In the genomic region with DNA sequence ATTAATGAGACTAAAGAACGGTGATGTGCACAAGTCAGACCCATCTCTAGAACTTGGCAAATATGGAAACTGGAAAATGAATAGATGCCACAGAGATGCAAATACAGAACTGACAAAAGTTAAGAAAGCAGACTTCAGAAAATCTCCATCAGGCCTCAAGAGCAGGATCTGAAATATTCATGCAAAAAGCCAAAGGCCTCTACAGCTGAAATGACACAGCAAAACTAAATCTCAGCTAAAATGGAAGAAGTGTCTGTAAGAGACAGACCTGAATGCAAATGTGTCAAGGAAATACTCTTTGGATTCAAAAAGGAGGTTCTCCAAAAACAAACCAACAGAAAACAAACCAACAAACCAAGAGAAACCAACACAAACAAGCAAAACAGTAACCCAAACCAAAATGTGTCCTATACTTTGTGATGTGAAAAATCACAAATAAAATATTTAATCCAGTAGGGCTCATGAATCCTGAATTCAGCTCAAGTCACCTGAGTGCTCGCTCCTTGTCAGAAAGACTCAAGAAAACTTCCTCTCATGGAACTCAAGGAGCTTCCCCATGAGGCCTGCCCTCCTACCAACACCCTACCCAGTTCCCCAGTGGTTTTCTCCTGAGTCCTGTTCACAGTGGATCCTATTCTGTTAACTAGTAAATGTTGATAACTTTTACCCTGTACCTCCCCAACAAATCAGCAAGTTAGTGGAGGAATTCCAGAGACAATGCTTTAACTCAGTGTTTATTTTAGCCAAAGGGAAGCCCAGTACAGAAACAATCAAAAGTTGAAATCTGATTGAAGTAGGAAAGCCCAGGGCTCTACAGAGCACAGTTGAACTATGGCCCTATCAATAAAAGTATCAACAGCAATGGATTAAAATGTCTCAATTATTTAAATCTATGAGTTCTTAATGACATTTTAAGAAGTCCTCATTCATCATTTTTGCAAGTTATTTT, we compare ENCODE assay signal across 1 cellular context.
A peak's percentile ranks its signal among the peaks of the same experiment; 100 is the strongest.
TF ChIP-seq lines count a peak whose summit lies in the region.

No MANE protein-coding gene starts in this region.

TF ChIP-seq in HepG2, 621 proteins besides CTCF, POLR2A, EP300 and RAD21:
- TF ChIP-seq TBX2 (CRISPR knock-in tag; IDR thresholded peaks at IDR 0.05; ENCODE audit: borderline replicate concordance): no peak
- TF ChIP-seq, protein P1, sequence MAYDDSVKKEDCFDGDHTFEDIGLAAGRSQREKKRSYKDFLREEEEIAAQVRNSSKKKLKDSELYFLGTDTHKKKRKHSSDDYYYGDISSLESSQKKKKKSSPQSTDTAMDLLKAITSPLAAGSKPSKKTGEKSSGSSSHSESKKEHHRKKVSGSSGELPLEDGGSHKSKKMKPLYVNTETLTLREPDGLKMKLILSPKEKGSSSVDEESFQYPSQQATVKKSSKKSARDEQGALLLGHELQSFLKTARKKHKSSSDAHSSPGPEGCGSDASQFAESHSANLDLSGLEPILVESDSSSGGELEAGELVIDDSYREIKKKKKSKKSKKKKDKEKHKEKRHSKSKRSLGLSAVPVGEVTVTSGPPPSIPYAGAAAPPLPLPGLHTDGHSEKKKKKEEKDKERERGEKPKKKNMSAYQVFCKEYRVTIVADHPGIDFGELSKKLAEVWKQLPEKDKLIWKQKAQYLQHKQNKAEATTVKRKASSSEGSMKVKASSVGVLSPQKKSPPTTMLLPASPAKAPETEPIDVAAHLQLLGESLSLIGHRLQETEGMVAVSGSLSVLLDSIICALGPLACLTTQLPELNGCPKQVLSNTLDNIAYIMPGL (CRISPR knock-in tag; IDR thresholded peaks at IDR 0.05; ENCODE audit: borderline replicate concordance in 1 of 2, low read depth in 1 of 2): no peak
- no peak for TF ChIP-seq ZNF451 (CRISPR knock-in tag; IDR thresholded peaks at IDR 0.05)
- TF ChIP-seq, protein P2, sequence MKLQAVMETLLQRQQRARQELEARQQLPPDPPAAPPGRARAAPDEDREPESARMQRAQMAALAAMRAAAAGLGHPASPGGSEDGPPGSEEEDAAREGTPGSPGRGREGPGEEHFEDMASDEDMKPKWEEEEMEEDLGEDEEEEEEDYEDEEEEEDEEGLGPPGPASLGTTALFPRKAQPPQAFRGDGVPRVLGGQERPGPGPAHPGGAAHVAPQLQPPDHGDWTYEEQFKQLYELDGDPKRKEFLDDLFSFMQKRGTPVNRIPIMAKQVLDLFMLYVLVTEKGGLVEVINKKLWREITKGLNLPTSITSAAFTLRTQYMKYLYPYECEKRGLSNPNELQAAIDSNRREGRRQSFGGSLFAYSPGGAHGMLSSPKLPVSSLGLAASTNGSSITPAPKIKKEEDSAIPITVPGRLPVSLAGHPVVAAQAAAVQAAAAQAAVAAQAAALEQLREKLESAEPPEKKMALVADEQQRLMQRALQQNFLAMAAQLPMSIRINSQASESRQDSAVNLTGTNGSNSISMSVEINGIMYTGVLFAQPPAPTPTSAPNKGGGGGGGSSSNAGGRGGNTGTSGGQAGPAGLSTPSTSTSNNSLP (IDR thresholded peaks at IDR 0.05; ENCODE audit: low read depth, low read length): no peak
- TF ChIP-seq ZNF598 (CRISPR knock-in tag; IDR thresholded peaks at IDR 0.05; ENCODE audit: borderline replicate concordance): no peak
- TF ChIP-seq FOSL1 (CRISPR knock-in tag; IDR thresholded peaks at IDR 0.05; ENCODE audit: borderline replicate concordance): no peak
- TF ChIP-seq, protein P3, sequence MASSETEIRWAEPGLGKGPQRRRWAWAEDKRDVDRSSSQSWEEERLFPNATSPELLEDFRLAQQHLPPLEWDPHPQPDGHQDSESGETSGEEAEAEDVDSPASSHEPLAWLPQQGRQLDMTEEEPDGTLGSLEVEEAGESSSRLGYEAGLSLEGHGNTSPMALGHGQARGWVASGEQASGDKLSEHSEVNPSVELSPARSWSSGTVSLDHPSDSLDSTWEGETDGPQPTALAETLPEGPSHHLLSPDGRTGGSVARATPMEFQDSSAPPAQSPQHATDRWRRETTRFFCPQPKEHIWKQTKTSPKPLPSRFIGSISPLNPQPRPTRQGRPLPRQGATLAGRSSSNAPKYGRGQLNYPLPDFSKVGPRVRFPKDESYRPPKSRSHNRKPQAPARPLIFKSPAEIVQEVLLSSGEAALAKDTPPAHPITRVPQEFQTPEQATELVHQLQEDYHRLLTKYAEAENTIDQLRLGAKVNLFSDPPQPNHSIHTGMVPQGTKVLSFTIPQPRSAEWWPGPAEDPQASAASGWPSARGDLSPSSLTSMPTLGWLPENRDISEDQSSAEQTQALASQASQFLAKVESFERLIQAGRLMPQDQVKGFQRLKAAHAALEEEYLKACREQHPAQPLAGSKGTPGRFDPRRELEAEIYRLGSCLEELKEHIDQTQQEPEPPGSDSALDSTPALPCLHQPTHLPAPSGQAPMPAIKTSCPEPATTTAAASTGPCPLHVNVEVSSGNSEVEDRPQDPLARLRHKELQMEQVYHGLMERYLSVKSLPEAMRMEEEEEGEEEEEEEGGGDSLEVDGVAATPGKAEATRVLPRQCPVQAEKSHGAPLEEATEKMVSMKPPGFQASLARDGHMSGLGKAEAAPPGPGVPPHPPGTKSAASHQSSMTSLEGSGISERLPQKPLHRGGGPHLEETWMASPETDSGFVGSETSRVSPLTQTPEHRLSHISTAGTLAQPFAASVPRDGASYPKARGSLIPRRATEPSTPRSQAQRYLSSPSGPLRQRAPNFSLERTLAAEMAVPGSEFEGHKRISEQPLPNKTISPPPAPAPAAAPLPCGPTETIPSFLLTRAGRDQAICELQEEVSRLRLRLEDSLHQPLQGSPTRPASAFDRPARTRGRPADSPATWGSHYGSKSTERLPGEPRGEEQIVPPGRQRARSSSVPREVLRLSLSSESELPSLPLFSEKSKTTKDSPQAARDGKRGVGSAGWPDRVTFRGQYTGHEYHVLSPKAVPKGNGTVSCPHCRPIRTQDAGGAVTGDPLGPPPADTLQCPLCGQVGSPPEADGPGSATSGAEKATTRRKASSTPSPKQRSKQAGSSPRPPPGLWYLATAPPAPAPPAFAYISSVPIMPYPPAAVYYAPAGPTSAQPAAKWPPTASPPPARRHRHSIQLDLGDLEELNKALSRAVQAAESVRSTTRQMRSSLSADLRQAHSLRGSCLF (CRISPR knock-in tag; IDR thresholded peaks at IDR 0.05; ENCODE audit: borderline replicate concordance): no peak
- TF ChIP-seq FOXA3 (CRISPR knock-in tag; IDR thresholded peaks at IDR 0.05): 0 out of 2 replicates have a peak, but pooled peaks have one; percentile 18
- TF ChIP-seq ZSCAN21 (CRISPR knock-in tag; IDR thresholded peaks at IDR 0.05; ENCODE audit: borderline replicate concordance): no peak
- no peak for TF ChIP-seq FIP1L1 (IDR thresholded peaks at IDR 0.05; ENCODE audit: borderline replicate concordance, insufficient read depth, low read depth, low read length)
- TF ChIP-seq SNAPC2 (CRISPR knock-in tag; IDR thresholded peaks at IDR 0.05): no peak
- 0 out of 2 replicates have a peak, but pooled peaks have one; percentile 19 for TF ChIP-seq PPARG (CRISPR knock-in tag; conservative IDR thresholded peaks at IDR 0.05)
- TF ChIP-seq FOXM1 (CRISPR knock-in tag; IDR thresholded peaks at IDR 0.05): no peak
- no peak for TF ChIP-seq SOX13 (IDR thresholded peaks at IDR 0.05)
- peak in 1 of 2 experiments; percentile 71; a peak in 2 of 4 replicates for TF ChIP-seq SOX13 (CRISPR knock-in tag; conservative IDR thresholded peaks at IDR 0.05 in 1 of 2, IDR thresholded peaks at IDR 0.05 in 1 of 2)
- no peak for TF ChIP-seq SAP130 (CRISPR knock-in tag; IDR thresholded peaks at IDR 0.05; ENCODE audit: low read depth)
- no peak for TF ChIP-seq CEBPG (CRISPR knock-in tag; IDR thresholded peaks at IDR 0.05)
- TF ChIP-seq RARA (CRISPR knock-in tag; IDR thresholded peaks at IDR 0.05): no peak
- TF ChIP-seq ZNF724P (CRISPR knock-in tag; IDR thresholded peaks at IDR 0.05; ENCODE audit: borderline replicate concordance): no peak
- no peak for TF ChIP-seq ZNF879 (CRISPR knock-in tag; IDR thresholded peaks at IDR 0.05)
- no peak for TF ChIP-seq ZNF256 (CRISPR knock-in tag; conservative IDR thresholded peaks at IDR 0.05)
- TF ChIP-seq NCOA1 (CRISPR knock-in tag; IDR thresholded peaks at IDR 0.05): no peak
- TF ChIP-seq, protein P4, sequence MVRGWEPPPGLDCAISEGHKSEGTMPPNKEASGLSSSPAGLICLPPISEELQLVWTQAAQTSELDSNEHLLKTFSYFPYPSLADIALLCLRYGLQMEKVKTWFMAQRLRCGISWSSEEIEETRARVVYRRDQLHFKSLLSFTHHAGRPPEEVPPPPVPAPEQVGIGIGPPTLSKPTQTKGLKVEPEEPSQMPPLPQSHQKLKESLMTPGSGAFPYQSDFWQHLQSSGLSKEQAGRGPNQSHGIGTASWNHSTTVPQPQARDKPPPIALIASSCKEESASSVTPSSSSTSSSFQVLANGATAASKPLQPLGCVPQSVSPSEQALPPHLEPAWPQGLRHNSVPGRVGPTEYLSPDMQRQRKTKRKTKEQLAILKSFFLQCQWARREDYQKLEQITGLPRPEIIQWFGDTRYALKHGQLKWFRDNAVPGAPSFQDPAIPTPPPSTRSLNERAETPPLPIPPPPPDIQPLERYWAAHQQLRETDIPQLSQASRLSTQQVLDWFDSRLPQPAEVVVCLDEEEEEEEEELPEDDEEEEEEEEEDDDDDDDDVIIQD (CRISPR knock-in tag; IDR thresholded peaks at IDR 0.05; ENCODE audit: low read depth): 0 out of 2 replicates have a peak, but pooled peaks have one; percentile 18
- no peak for TF ChIP-seq HNF4A (CRISPR knock-in tag; IDR thresholded peaks at IDR 0.05)
- TF ChIP-seq ZNF441 (CRISPR knock-in tag; IDR thresholded peaks at IDR 0.05; ENCODE audit: borderline replicate concordance): no peak
- peak; percentile 57; the same call in 1 of the 2 replicates for TF ChIP-seq SOX5 (CRISPR knock-in tag; IDR thresholded peaks at IDR 0.05; ENCODE audit: borderline replicate concordance)
- no peak for TF ChIP-seq NFYB (CRISPR knock-in tag; IDR thresholded peaks at IDR 0.05)
- no peak for TF ChIP-seq NRL (CRISPR knock-in tag; IDR thresholded peaks at IDR 0.05; ENCODE audit: borderline replicate concordance)
- no peak for TF ChIP-seq ZFP1 (CRISPR knock-in tag; IDR thresholded peaks at IDR 0.05)
- TF ChIP-seq ZFP90 (CRISPR knock-in tag; IDR thresholded peaks at IDR 0.05; ENCODE audit: borderline replicate concordance): no peak
- TF ChIP-seq TEAD3 (CRISPR knock-in tag; optimal IDR thresholded peaks at IDR 0.05; ENCODE audit: borderline replicate concordance): no peak
- TF ChIP-seq, protein P5, sequence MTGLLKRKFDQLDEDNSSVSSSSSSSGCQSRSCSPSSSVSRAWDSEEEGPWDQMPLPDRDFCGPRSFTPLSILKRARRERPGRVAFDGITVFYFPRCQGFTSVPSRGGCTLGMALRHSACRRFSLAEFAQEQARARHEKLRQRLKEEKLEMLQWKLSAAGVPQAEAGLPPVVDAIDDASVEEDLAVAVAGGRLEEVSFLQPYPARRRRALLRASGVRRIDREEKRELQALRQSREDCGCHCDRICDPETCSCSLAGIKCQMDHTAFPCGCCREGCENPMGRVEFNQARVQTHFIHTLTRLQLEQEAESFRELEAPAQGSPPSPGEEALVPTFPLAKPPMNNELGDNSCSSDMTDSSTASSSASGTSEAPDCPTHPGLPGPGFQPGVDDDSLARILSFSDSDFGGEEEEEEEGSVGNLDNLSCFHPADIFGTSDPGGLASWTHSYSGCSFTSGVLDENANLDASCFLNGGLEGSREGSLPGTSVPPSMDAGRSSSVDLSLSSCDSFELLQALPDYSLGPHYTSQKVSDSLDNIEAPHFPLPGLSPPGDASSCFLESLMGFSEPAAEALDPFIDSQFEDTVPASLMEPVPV (CRISPR knock-in tag; IDR thresholded peaks at IDR 0.05): no peak
- TF ChIP-seq SOX6 (IDR thresholded peaks at IDR 0.05): no peak
- peak; percentile 50; the same call in 1 of the 2 replicates for TF ChIP-seq SOX6 (CRISPR knock-in tag; IDR thresholded peaks at IDR 0.05)
- TF ChIP-seq PRPF4 (IDR thresholded peaks at IDR 0.05; ENCODE audit: low read depth, low read length, poor library complexity, severe bottlenecking): no peak
- TF ChIP-seq TAF1 (CRISPR knock-in tag; IDR thresholded peaks at IDR 0.05): no peak
- no peak for TF ChIP-seq REXO4 (CRISPR knock-in tag; IDR thresholded peaks at IDR 0.05; ENCODE audit: borderline replicate concordance)
- TF ChIP-seq, protein P6, sequence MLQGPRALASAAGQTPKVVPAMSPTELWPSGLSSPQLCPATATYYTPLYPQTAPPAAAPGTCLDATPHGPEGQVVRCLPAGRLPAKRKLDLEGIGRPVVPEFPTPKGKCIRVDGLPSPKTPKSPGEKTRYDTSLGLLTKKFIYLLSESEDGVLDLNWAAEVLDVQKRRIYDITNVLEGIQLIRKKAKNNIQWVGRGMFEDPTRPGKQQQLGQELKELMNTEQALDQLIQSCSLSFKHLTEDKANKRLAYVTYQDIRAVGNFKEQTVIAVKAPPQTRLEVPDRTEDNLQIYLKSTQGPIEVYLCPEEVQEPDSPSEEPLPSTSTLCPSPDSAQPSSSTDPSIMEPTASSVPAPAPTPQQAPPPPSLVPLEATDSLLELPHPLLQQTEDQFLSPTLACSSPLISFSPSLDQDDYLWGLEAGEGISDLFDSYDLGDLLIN (CRISPR knock-in tag; IDR thresholded peaks at IDR 0.05; ENCODE audit: borderline replicate concordance): no peak
- TF ChIP-seq EED (CRISPR knock-in tag; IDR thresholded peaks at IDR 0.05): no peak
- TF ChIP-seq NAIF1 (CRISPR knock-in tag; IDR thresholded peaks at IDR 0.05; ENCODE audit: borderline replicate concordance): no peak
- TF ChIP-seq ZNF678 (CRISPR knock-in tag; IDR thresholded peaks at IDR 0.05): no peak
- no peak for TF ChIP-seq ZSCAN20 (CRISPR knock-in tag; IDR thresholded peaks at IDR 0.05; ENCODE audit: borderline replicate concordance)
- no peak for TF ChIP-seq ZNF816 (CRISPR knock-in tag; IDR thresholded peaks at IDR 0.05; ENCODE audit: borderline replicate concordance)
